In genomic region chr16:9813665-9814064, GRCh38 we compare ENCODE assay signal across 11 cellular contexts.
"Had no signal": no experiment of that assay in that cellular context is flagged by ENCODE, and none has a peak within 500 bp of the region (broad histone marks: within the 10 kb centered on the region; RNA-seq: fewer than 3 reads in every experiment).

No MANE protein-coding gene starts in this region.

- H3K4me1 ChIP-seq: HAP-1 had no signal

- ATAC-seq: GM23338, HCT116 had no signal

- H3K4me3 ChIP-seq: GM23248, GM23338, HAP-1 had no signal

- H3K9me3 ChIP-seq: HAP-1 had no signal

- H3K27ac ChIP-seq: GM23248 had no signal

- DNase-seq: GM23248, GOT3, H7, H9, HCEC 1CT, HFFc6 had no signal

- H3K36me3 ChIP-seq: HAP-1 had no signal

- FAIRE-seq: H1, H54 had no signal
